19 cellular contexts compared by ENCODE assay signal in the genomic region with DNA sequence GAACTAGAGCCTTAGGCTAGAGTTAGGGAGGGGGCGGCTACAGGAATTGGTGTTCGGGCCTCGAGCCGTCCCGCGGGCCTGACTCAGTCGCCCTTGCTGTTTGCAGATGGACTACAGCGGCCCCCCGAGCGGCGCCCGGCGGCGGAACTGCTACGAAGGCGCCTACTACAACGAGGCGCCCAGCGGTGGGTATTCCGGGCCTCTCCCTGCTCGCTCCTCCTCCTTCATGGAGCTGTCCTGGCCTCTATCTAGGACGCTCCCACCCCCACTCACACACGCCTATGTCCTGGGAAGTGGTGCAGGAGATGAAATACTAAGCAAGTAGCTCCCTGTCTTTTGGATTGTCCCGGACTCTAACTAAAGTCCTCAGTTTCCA. TPM values are rescaled to one million over a fixed set of nuclear protein-coding genes. Genes with fewer than 3 reads are reported as not detected.
DNase-seq lines count a peak whose midpoint lies in the region; ATAC-seq and TF ChIP-seq lines count a peak whose summit lies in the region.
"Had no signal": no experiment of that assay in that cellular context is flagged by ENCODE, and none has a peak within 500 bp of the region (broad histone marks: within the 10 kb centered on the region; RNA-seq: fewer than 3 reads in every experiment).

No MANE protein-coding gene starts in this region.

- peaks cover 0 to 3% of the 10 kb centered on the region in 2 experiments; a peak in 1 of 5 replicates for H3K9me3 Mint-ChIP-seq in H9
- H3K9me3 Mint-ChIP-seq in effector memory CD8-positive, alpha-beta T cell = no peaks in the 10 kb centered on the region
- no peaks in the 10 kb centered on the region for H3K9me3 Mint-ChIP-seq in activated CD4-positive, alpha-beta T cell treated with anti-CD3 and anti-CD28 coated beads, Interleukin-2, amount 10 ng/mL, durations not matched to agents 7 days and 5 days
- H3K9me3 Mint-ChIP-seq: activated CD4-positive, alpha-beta memory T cell treated with anti-CD3 and anti-CD28 coated beads for 36 hours had no signal

- CTCF ChIA-PET in activated CD4-positive, alpha-beta T cell treated with anti-CD3 and anti-CD28 coated beads, Interleukin-2, amount 10 ng/mL, durations not matched to agents 7 days and 5 days (lab: Charles Lee) = interaction anchor here (2.3 kb wide), 1 partner anchor 10 kb away, joined by 11 read pairs; no protein-coding TSS in a partner anchor

- H3K23ac ChIP-seq in H9 (ENCODE audit: insufficient read length, low read depth, low read length) = no peak overlapping the region

- H3K79me2 ChIP-seq in H9 (ENCODE audit: insufficient read depth, low read length) (no peaks in the 10 kb centered on the region), osteoblast (ENCODE audit: insufficient read depth, low read length) (no peaks in the 10 kb centered on the region)

- H3K79me1 ChIP-seq in H9 (ENCODE audit: insufficient read depth, low read depth, low read length, poor library complexity, severe bottlenecking) = no peaks in the 10 kb centered on the region

- H4K8ac ChIP-seq in H9 (replicated peaks; ENCODE audit: insufficient read length, low read depth, low read length) = no peak overlapping the region

- H3K4me2 ChIP-seq in H9 (ENCODE audit: insufficient read depth, insufficient read length, low read length) (peak overlapping the region; percentile 68), osteoblast (ENCODE audit: insufficient read depth, low read length) (no peak overlapping the region)

- H4K91ac ChIP-seq in H9 (ENCODE audit: insufficient read length, low read depth, low read length) = no peak overlapping the region

- TF ChIP-seq CTCF in H9 (conservative IDR thresholded peaks at IDR 0.05) (no peak), coronary artery (IDR thresholded peaks at IDR 0.05) (no peak), osteoblast (IDR thresholded peaks at IDR 0.05; ENCODE audit: extremely low read depth, low read depth, low read length) (no peak)

- H2BK120ac ChIP-seq in H9 (ENCODE audit: low read depth, low read length, poor library complexity, severe bottlenecking) = no peak overlapping the region

- H3K4me1 ChIP-seq in H9 (ENCODE audit: insufficient read depth, low read length) (no peaks in the 10 kb centered on the region), osteoblast (ENCODE audit: insufficient read depth, low read length) (no peaks in the 10 kb centered on the region)

- peak; percentile 72 for DNase-seq in DMS53 (lab: John Stamatoyannopoulos, UW)
- DNase-seq in DMS53 treated with DMSO at 0.1 percent for 48 hours (lab: John Stamatoyannopoulos, UW; ENCODE audit: unreplicated experiment) = no peak
- DNase-seq in H9 = peak; percentile 53
- DNase-seq in coronary artery (ENCODE audit: low spot score) = no peak
- peak; percentile 80 for DNase-seq in osteoblast (ENCODE audit: insufficient read length, low spot score, missing footprints)
- no peak for DNase-seq in effector memory CD8-positive, alpha-beta T cell
- no peak for DNase-seq in activated CD4-positive, alpha-beta T cell treated with anti-CD3 and anti-CD28 coated beads, Interleukin-2, amount 10 ng/mL, durations not matched to agents 7 days and 5 days
- DNase-seq: 8988T; activated CD4-positive, alpha-beta memory T cell treated with anti-CD3 and anti-CD28 coated beads for 36 hours; COR-L47; mammary epithelial cell; MV-4-11; NCI-H446; nucleus accumbens; spleen had no signal

- no peak overlapping the region for H3K27ac Mint-ChIP-seq in H9
- H3K27ac Mint-ChIP-seq in effector memory CD8-positive, alpha-beta T cell = no peak overlapping the region
- H3K27ac Mint-ChIP-seq in activated CD4-positive, alpha-beta T cell treated with anti-CD3 and anti-CD28 coated beads, Interleukin-2, amount 10 ng/mL, durations not matched to agents 7 days and 5 days = no peak overlapping the region
- H3K27ac Mint-ChIP-seq: activated CD4-positive, alpha-beta memory T cell treated with anti-CD3 and anti-CD28 coated beads for 36 hours had no signal

- H3K4me3 Mint-ChIP-seq in H9 = peak overlapping the region; percentile 43 to 72; a peak in 3 of 5 replicates
- no peak overlapping the region for H3K4me3 Mint-ChIP-seq in effector memory CD8-positive, alpha-beta T cell
- H3K4me3 Mint-ChIP-seq in activated CD4-positive, alpha-beta T cell treated with anti-CD3 and anti-CD28 coated beads, Interleukin-2, amount 10 ng/mL, durations not matched to agents 7 days and 5 days = no peak overlapping the region
- H3K4me3 Mint-ChIP-seq: activated CD4-positive, alpha-beta memory T cell treated with anti-CD3 and anti-CD28 coated beads for 36 hours had no signal

- H3K27me3 ChIP-seq in H9 (ENCODE audit: insufficient read depth, low read length) = peaks cover 76% of the 10 kb centered on the region
- peaks cover 88% of the 10 kb centered on the region for H3K27me3 ChIP-seq in osteoblast (ENCODE audit: insufficient read depth, low read length)

- no peaks in the 10 kb centered on the region; the same call in none of the 2 replicates for H3K27me3 Mint-ChIP-seq in H9 (ENCODE audit: low read depth)
- H3K27me3 Mint-ChIP-seq in effector memory CD8-positive, alpha-beta T cell = peaks cover 26 to 34% of the 10 kb centered on the region in 2 donors
- peaks cover 52% of the 10 kb centered on the region for H3K27me3 Mint-ChIP-seq in activated CD4-positive, alpha-beta T cell treated with anti-CD3 and anti-CD28 coated beads, Interleukin-2, amount 10 ng/mL, durations not matched to agents 7 days and 5 days

- no peak overlapping the region for H2BK20ac ChIP-seq in H9 (ENCODE audit: low read depth, low read length, poor library complexity, severe bottlenecking)

- H2AFZ ChIP-seq in H9 (ENCODE audit: low read length) = no peak overlapping the region
- no peak overlapping the region for H2AFZ ChIP-seq in osteoblast (ENCODE audit: low read length)

- H3T11ph ChIP-seq in H9 (ENCODE audit: low read length) = no peak overlapping the region

- no peak overlapping the region for H2AK5ac ChIP-seq in H9 (ENCODE audit: insufficient read length, low read length)

- no peak overlapping the region for H3K56ac ChIP-seq in H9 (ENCODE audit: insufficient read length, low read depth, low read length)

- POLR2A ChIA-PET in activated CD4-positive, alpha-beta T cell treated with anti-CD3 and anti-CD28 coated beads, Interleukin-2, amount 10 ng/mL, durations not matched to agents 7 days and 5 days (lab: Charles Lee) = no interaction called here

- H3K4ac ChIP-seq in H9 (ENCODE audit: low read depth, low read length) = no peak overlapping the region

- H3K9ac ChIP-seq in H9 (ENCODE audit: extremely low read depth, insufficient read length, low read length) = no peak overlapping the region

- H3K27ac ChIP-seq in H9 (ENCODE audit: insufficient read length, low read depth, low read length) (no peak overlapping the region), coronary artery (no peak overlapping the region), osteoblast (ENCODE audit: low read depth, low read length) (no peak overlapping the region)
- H3K27ac ChIP-seq: spleen had no signal

- H3K4me3 ChIP-seq in coronary artery (peak overlapping the region; percentile 34), osteoblast (ENCODE audit: insufficient read depth, low read length) (no peak overlapping the region)

- H3K9me3 ChIP-seq in H9 (ENCODE audit: control insufficient read depth, low read depth, low read length) (no peaks in the 10 kb centered on the region), osteoblast (ENCODE audit: low read depth, low read length) (no peaks in the 10 kb centered on the region)
- H3K9me3 ChIP-seq: spleen had no signal

- no peak overlapping the region for H2BK12ac ChIP-seq in H9 (ENCODE audit: insufficient read length, low read depth, low read length)

- H3K18ac ChIP-seq in H9 (ENCODE audit: insufficient read length, low read depth, low read length) = no peak overlapping the region

- no peak overlapping the region for H2BK5ac ChIP-seq in H9 (ENCODE audit: insufficient read length, low read length)

- no peak overlapping the region for H4K5ac ChIP-seq in H9 (ENCODE audit: insufficient read length, low read depth, low read length)

- H3K14ac ChIP-seq in H9 (ENCODE audit: insufficient read depth, low read length) = no peak overlapping the region; the same call in 1 of the 2 replicates

- H3K36me3 ChIP-seq in osteoblast (ENCODE audit: insufficient read depth, low read length) = no peaks in the 10 kb centered on the region
- H3K36me3 ChIP-seq: spleen had no signal

- WGBS in H9 (ENCODE audit: extremely low coverage, insufficient read length, low lambda C conversion rate) = no CpG with 5 or more reads among the region's 24 CpGs

- H3K36me3 Mint-ChIP-seq in H9 (ENCODE audit: insufficient read depth in 1 of 3, low read depth in 3 of 3) = no peaks in the 10 kb centered on the region
- H3K36me3 Mint-ChIP-seq in effector memory CD8-positive, alpha-beta T cell (ENCODE audit: insufficient read depth) = no peaks in the 10 kb centered on the region
- H3K36me3 Mint-ChIP-seq in activated CD4-positive, alpha-beta T cell treated with anti-CD3 and anti-CD28 coated beads, Interleukin-2, amount 10 ng/mL, durations not matched to agents 7 days and 5 days (ENCODE audit: low read depth) = no peaks in the 10 kb centered on the region
- H3K36me3 Mint-ChIP-seq: activated CD4-positive, alpha-beta memory T cell treated with anti-CD3 and anti-CD28 coated beads for 36 hours had no signal

- no peak overlapping the region for H2BK15ac ChIP-seq in H9 (ENCODE audit: low read depth, low read length)

- peaks cover 11% of the 10 kb centered on the region for H3K23me2 ChIP-seq in H9 (ENCODE audit: insufficient read length, low read depth, low read length, poor library complexity, severe bottlenecking)

- H4K20me1 ChIP-seq in H9 (ENCODE audit: control insufficient read depth, insufficient read depth, insufficient read length) = no peaks in the 10 kb centered on the region
- H4K20me1 ChIP-seq in osteoblast (ENCODE audit: insufficient read depth, low read length) = no peaks in the 10 kb centered on the region

- no peak for ATAC-seq in HG02610 (IDR thresholded peaks at IDR 0.05; ENCODE audit: unreplicated experiment)
- ATAC-seq in effector memory CD8-positive, alpha-beta T cell (replicated peaks) = no peak
- ATAC-seq: HCT116 had no signal

- H3K4me1 Mint-ChIP-seq in H9 = peaks cover 15 to 28% of the 10 kb centered on the region in 2 experiments
- no peaks in the 10 kb centered on the region for H3K4me1 Mint-ChIP-seq in effector memory CD8-positive, alpha-beta T cell (ENCODE audit: low read depth in 2 of 2)
- no peaks in the 10 kb centered on the region for H3K4me1 Mint-ChIP-seq in activated CD4-positive, alpha-beta T cell treated with anti-CD3 and anti-CD28 coated beads, Interleukin-2, amount 10 ng/mL, durations not matched to agents 7 days and 5 days

RNA-seq across cellular contexts. Expression of gene MYOD1, which starts 1.4 kb away (rescaled TPM):
- total RNA-seq in H9 (2021) (not detected in 2 replicates), osteoblast (not detected in 2 replicates)
- total RNA-seq in activated CD4-positive, alpha-beta T cell treated with anti-CD3 and anti-CD28 coated beads, Interleukin-2, amount 10 ng/mL, durations not matched to agents 7 days and 5 days = not detected
- total RNA-seq: activated CD4-positive, alpha-beta memory T cell treated with anti-CD3 and anti-CD28 coated beads for 36 hours; dermis blood vessel endothelial cell; fibroblast of lung; mammary epithelial cell; spleen had no signal

RNA-seq across cellular contexts. Expression of gene KCNC1, which starts 13.8 kb away (rescaled TPM):
- 0.04 TPM in 1 of 2 replicates, not detected in the other for total RNA-seq in H9 (2021)
- total RNA-seq in osteoblast = under 0.01 TPM in 1 of 2 replicates, not detected in the other
- total RNA-seq in activated CD4-positive, alpha-beta T cell treated with anti-CD3 and anti-CD28 coated beads, Interleukin-2, amount 10 ng/mL, durations not matched to agents 7 days and 5 days = not detected
- total RNA-seq: activated CD4-positive, alpha-beta memory T cell treated with anti-CD3 and anti-CD28 coated beads for 36 hours; dermis blood vessel endothelial cell; mammary epithelial cell; spleen had no signal

Comparison
In these comparisons a context has a peak if more than half of its experiments do, and no peak if none do; other contexts are left out.
1. DNase-seq: peak in DMS53 (single experiment), H9 (single experiment) and osteoblast (single experiment); none in DMS53 treated with DMSO at 0.1 percent for 48 hours (single experiment), coronary artery (single experiment), effector memory CD8-positive, alpha-beta T cell (0 of 3) and activated CD4-positive, alpha-beta T cell treated with anti-CD3 and anti-CD28 coated beads, Interleukin-2, amount 10 ng/mL, durations not matched to agents 7 days and 5 days (single experiment).
2. H3K4me3 Mint-ChIP-seq: peak in H9 (2 of 2); none in effector memory CD8-positive, alpha-beta T cell (0 of 2) and activated CD4-positive, alpha-beta T cell treated with anti-CD3 and anti-CD28 coated beads, Interleukin-2, amount 10 ng/mL, durations not matched to agents 7 days and 5 days (single experiment).